1 cellular context compared by ENCODE assay signal in the genomic region with DNA sequence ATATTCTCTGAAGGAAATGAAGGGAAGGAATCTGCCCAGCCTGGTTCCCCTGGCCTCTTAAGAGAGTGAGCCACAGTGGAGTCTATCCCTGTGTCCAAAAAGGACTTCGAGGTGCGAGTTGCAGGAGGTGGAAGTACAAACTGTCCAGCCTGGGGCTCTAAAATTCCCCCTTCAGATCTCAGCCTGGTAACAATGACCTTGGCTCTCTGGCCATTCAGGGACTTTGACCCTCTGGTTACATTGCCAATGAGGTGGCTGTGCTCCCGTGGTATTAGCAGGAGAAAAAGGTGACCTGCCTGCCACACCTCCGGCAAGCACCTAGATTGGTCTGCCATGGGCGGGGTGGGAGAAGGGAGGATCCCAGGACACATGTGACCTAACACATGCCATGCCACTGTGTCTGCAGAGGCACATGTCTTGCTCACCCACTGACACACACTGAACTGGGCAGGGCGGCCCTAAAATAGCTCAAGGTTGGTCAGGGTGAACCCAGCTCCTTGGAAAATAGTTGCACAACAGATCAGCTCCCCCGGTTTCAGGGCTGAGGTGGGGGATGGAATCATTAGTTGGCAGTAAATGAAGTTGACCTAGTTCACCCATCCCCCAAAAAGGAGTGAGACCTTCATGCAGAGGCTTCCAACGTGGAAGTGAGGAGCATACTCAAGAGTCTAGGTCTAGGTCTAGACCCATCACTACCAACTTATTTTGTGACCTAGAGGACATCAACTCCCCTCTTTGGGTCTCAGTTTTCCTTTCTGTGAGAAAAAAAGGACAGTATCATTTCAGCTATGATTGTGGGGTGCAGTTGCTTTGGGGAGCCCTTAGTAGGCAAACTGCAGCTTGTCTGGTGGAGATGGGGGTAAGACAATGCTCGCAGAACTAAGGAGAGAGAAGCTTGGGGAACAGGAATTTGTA.
A peak's percentile ranks its signal among the peaks of the same experiment; 100 is the strongest.
TF ChIP-seq lines count a peak whose summit lies in the region.

No MANE protein-coding gene starts in this region.

TF ChIP-seq in HepG2, 621 proteins besides CTCF, POLR2A, EP300 and RAD21 (continued from another document and continues in another):
- TF ChIP-seq TAF1 (CRISPR knock-in tag; IDR thresholded peaks at IDR 0.05) (0 out of 2 replicates have a peak, but pooled peaks have one; percentile 34), CREM (IDR thresholded peaks at IDR 0.05) (peak; percentile 67), CREM (CRISPR knock-in tag; IDR thresholded peaks at IDR 0.05) (no peak), TGIF2 (CRISPR knock-in tag; IDR thresholded peaks at IDR 0.05) (peak; percentile 95), ZNF616 (CRISPR knock-in tag; IDR thresholded peaks at IDR 0.05; ENCODE audit: low read depth) (peak; percentile 75; the same call in 1 of the 2 replicates), CEBPG (CRISPR knock-in tag; IDR thresholded peaks at IDR 0.05) (peak; percentile 62), SRSF4 (IDR thresholded peaks at IDR 0.05; ENCODE audit: low read depth, low read length, poor library complexity, severe bottlenecking) (no peak), ZBTB20 (CRISPR knock-in tag; IDR thresholded peaks at IDR 0.05; ENCODE audit: borderline replicate concordance, low read depth) (peak; percentile 9), FOSL2 (CRISPR knock-in tag; IDR thresholded peaks at IDR 0.05) (peak; percentile 86), ETV5 (CRISPR knock-in tag; IDR thresholded peaks at IDR 0.05; ENCODE audit: borderline replicate concordance) (peak; percentile 82; the same call in 1 of the 2 replicates), ZNF724P (CRISPR knock-in tag; IDR thresholded peaks at IDR 0.05; ENCODE audit: borderline replicate concordance) (peak; percentile 96; the same call in 1 of the 2 replicates), HOXA7 (CRISPR knock-in tag; IDR thresholded peaks at IDR 0.05) (no peak), ZMYM2 (CRISPR knock-in tag; IDR thresholded peaks at IDR 0.05) (peak; percentile 47), ZNF446 (CRISPR knock-in tag; IDR thresholded peaks at IDR 0.05) (peak; percentile 28; the same call in 1 of the 2 replicates), ZBTB7A (CRISPR knock-in tag; IDR thresholded peaks at IDR 0.05) (peak; percentile 95), ZNF251 (CRISPR knock-in tag; IDR thresholded peaks at IDR 0.05) (no peak), JARID2 (CRISPR knock-in tag; IDR thresholded peaks at IDR 0.05; ENCODE audit: insufficient replicate concordance) (peak; percentile 94), ZNF773 (CRISPR knock-in tag; IDR thresholded peaks at IDR 0.05; ENCODE audit: borderline replicate concordance) (peak; percentile 88; the same call in 1 of the 2 replicates), ZNF672 (CRISPR knock-in tag; IDR thresholded peaks at IDR 0.05) (no peak), TCF7 (IDR thresholded peaks at IDR 0.05; ENCODE audit: low read depth) (peak; percentile 44; the same call in 1 of the 2 replicates), ZNF720 (CRISPR knock-in tag; IDR thresholded peaks at IDR 0.05) (no peak), SSRP1 (CRISPR knock-in tag; IDR thresholded peaks at IDR 0.05) (peak; percentile 74)
- TF ChIP-seq, protein P1, sequence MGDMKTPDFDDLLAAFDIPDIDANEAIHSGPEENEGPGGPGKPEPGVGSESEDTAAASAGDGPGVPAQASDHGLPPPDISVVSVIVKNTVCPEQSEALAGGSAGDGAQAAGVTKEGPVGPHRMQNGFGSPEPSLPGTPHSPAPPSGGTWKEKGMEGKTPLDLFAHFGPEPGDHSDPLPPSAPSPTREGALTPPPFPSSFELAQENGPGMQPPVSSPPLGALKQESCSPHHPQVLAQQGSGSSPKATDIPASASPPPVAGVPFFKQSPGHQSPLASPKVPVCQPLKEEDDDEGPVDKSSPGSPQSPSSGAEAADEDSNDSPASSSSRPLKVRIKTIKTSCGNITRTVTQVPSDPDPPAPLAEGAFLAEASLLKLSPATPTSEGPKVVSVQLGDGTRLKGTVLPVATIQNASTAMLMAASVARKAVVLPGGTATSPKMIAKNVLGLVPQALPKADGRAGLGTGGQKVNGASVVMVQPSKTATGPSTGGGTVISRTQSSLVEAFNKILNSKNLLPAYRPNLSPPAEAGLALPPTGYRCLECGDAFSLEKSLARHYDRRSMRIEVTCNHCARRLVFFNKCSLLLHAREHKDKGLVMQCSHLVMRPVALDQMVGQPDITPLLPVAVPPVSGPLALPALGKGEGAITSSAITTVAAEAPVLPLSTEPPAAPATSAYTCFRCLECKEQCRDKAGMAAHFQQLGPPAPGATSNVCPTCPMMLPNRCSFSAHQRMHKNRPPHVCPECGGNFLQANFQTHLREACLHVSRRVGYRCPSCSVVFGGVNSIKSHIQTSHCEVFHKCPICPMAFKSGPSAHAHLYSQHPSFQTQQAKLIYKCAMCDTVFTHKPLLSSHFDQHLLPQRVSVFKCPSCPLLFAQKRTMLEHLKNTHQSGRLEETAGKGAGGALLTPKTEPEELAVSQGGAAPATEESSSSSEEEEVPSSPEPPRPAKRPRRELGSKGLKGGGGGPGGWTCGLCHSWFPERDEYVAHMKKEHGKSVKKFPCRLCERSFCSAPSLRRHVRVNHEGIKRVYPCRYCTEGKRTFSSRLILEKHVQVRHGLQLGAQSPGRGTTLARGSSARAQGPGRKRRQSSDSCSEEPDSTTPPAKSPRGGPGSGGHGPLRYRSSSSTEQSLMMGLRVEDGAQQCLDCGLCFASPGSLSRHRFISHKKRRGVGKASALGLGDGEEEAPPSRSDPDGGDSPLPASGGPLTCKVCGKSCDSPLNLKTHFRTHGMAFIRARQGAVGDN (CRISPR knock-in tag; IDR thresholded peaks at IDR 0.05), result peak; percentile 96
- TF ChIP-seq, protein P2, sequence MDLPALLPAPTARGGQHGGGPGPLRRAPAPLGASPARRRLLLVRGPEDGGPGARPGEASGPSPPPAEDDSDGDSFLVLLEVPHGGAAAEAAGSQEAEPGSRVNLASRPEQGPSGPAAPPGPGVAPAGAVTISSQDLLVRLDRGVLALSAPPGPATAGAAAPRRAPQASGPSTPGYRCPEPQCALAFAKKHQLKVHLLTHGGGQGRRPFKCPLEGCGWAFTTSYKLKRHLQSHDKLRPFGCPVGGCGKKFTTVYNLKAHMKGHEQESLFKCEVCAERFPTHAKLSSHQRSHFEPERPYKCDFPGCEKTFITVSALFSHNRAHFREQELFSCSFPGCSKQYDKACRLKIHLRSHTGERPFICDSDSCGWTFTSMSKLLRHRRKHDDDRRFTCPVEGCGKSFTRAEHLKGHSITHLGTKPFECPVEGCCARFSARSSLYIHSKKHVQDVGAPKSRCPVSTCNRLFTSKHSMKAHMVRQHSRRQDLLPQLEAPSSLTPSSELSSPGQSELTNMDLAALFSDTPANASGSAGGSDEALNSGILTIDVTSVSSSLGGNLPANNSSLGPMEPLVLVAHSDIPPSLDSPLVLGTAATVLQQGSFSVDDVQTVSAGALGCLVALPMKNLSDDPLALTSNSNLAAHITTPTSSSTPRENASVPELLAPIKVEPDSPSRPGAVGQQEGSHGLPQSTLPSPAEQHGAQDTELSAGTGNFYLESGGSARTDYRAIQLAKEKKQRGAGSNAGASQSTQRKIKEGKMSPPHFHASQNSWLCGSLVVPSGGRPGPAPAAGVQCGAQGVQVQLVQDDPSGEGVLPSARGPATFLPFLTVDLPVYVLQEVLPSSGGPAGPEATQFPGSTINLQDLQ (CRISPR knock-in tag; IDR thresholded peaks at IDR 0.05), result no peak; the same call in 1 of the 2 replicates
- TF ChIP-seq, protein P3, sequence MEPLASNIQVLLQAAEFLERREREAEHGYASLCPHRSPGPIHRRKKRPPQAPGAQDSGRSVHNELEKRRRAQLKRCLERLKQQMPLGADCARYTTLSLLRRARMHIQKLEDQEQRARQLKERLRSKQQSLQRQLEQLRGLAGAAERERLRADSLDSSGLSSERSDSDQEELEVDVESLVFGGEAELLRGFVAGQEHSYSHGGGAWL (CRISPR knock-in tag; IDR thresholded peaks at IDR 0.05), result peak; percentile 80; the same call in 1 of the 2 replicates
- TF ChIP-seq, protein P4, sequence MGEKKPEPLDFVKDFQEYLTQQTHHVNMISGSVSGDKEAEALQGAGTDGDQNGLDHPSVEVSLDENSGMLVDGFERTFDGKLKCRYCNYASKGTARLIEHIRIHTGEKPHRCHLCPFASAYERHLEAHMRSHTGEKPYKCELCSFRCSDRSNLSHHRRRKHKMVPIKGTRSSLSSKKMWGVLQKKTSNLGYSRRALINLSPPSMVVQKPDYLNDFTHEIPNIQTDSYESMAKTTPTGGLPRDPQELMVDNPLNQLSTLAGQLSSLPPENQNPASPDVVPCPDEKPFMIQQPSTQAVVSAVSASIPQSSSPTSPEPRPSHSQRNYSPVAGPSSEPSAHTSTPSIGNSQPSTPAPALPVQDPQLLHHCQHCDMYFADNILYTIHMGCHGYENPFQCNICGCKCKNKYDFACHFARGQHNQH (CRISPR knock-in tag; IDR thresholded peaks at IDR 0.05), result 0 out of 2 replicates have a peak, but pooled peaks have one; percentile 41
- TF ChIP-seq, protein P5, sequence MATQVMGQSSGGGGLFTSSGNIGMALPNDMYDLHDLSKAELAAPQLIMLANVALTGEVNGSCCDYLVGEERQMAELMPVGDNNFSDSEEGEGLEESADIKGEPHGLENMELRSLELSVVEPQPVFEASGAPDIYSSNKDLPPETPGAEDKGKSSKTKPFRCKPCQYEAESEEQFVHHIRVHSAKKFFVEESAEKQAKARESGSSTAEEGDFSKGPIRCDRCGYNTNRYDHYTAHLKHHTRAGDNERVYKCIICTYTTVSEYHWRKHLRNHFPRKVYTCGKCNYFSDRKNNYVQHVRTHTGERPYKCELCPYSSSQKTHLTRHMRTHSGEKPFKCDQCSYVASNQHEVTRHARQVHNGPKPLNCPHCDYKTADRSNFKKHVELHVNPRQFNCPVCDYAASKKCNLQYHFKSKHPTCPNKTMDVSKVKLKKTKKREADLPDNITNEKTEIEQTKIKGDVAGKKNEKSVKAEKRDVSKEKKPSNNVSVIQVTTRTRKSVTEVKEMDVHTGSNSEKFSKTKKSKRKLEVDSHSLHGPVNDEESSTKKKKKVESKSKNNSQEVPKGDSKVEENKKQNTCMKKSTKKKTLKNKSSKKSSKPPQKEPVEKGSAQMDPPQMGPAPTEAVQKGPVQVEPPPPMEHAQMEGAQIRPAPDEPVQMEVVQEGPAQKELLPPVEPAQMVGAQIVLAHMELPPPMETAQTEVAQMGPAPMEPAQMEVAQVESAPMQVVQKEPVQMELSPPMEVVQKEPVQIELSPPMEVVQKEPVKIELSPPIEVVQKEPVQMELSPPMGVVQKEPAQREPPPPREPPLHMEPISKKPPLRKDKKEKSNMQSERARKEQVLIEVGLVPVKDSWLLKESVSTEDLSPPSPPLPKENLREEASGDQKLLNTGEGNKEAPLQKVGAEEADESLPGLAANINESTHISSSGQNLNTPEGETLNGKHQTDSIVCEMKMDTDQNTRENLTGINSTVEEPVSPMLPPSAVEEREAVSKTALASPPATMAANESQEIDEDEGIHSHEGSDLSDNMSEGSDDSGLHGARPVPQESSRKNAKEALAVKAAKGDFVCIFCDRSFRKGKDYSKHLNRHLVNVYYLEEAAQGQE (IDR thresholded peaks at IDR 0.05; ENCODE audit: borderline replicate concordance in 1 of 2, low read depth in 1 of 2, low read length in 2 of 2), result peak in 1 of 2 experiments; percentile 73; a peak in 1 of 4 replicates
- TF ChIP-seq, protein P6, sequence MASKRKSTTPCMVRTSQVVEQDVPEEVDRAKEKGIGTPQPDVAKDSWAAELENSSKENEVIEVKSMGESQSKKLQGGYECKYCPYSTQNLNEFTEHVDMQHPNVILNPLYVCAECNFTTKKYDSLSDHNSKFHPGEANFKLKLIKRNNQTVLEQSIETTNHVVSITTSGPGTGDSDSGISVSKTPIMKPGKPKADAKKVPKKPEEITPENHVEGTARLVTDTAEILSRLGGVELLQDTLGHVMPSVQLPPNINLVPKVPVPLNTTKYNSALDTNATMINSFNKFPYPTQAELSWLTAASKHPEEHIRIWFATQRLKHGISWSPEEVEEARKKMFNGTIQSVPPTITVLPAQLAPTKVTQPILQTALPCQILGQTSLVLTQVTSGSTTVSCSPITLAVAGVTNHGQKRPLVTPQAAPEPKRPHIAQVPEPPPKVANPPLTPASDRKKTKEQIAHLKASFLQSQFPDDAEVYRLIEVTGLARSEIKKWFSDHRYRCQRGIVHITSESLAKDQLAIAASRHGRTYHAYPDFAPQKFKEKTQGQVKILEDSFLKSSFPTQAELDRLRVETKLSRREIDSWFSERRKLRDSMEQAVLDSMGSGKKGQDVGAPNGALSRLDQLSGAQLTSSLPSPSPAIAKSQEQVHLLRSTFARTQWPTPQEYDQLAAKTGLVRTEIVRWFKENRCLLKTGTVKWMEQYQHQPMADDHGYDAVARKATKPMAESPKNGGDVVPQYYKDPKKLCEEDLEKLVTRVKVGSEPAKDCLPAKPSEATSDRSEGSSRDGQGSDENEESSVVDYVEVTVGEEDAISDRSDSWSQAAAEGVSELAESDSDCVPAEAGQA (IDR thresholded peaks at IDR 0.05; ENCODE audit: low read depth), result 0 out of 2 replicates have a peak, but pooled peaks have one; percentile 55
- TF ChIP-seq, protein P6 (CRISPR knock-in tag; IDR thresholded peaks at IDR 0.05; ENCODE audit: borderline replicate concordance), result 0 out of 2 replicates have a peak, but pooled peaks have one; percentile 38
- TF ChIP-seq, protein P7, sequence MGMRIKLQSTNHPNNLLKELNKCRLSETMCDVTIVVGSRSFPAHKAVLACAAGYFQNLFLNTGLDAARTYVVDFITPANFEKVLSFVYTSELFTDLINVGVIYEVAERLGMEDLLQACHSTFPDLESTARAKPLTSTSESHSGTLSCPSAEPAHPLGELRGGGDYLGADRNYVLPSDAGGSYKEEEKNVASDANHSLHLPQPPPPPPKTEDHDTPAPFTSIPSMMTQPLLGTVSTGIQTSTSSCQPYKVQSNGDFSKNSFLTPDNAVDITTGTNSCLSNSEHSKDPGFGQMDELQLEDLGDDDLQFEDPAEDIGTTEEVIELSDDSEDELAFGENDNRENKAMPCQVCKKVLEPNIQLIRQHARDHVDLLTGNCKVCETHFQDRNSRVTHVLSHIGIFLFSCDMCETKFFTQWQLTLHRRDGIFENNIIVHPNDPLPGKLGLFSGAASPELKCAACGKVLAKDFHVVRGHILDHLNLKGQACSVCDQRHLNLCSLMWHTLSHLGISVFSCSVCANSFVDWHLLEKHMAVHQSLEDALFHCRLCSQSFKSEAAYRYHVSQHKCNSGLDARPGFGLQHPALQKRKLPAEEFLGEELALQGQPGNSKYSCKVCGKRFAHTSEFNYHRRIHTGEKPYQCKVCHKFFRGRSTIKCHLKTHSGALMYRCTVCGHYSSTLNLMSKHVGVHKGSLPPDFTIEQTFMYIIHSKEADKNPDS (CRISPR knock-in tag; IDR thresholded peaks at IDR 0.05), result peak; percentile 84
